ENCODE assay signal across 2 cellular contexts in the genomic region with DNA sequence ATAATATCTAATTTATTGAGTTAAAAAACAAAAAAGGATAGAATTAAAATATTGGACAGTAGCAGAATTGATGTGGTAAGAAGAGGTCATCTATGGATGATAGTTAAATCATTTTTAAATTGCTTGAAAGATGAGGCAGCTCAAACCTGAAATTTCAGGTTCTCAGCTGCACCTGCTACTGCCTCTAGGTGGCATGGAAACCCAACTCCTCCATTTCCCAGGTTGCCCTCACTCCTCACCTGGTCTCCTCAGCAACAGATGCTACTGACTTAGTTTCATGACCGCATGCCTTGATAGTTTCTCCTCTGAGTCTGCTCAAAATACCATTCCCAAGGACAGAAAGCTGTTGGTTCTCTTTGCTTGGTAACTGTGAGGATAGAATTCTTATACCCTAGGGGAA.
TF ChIP-seq lines count a peak whose summit lies in the region.

No MANE protein-coding gene starts in this region.

TF ChIP-seq in SK-N-SH, 30 proteins besides CTCF, POLR2A, EP300 and RAD21 (continued from another document):
- TF ChIP-seq, protein P1, sequence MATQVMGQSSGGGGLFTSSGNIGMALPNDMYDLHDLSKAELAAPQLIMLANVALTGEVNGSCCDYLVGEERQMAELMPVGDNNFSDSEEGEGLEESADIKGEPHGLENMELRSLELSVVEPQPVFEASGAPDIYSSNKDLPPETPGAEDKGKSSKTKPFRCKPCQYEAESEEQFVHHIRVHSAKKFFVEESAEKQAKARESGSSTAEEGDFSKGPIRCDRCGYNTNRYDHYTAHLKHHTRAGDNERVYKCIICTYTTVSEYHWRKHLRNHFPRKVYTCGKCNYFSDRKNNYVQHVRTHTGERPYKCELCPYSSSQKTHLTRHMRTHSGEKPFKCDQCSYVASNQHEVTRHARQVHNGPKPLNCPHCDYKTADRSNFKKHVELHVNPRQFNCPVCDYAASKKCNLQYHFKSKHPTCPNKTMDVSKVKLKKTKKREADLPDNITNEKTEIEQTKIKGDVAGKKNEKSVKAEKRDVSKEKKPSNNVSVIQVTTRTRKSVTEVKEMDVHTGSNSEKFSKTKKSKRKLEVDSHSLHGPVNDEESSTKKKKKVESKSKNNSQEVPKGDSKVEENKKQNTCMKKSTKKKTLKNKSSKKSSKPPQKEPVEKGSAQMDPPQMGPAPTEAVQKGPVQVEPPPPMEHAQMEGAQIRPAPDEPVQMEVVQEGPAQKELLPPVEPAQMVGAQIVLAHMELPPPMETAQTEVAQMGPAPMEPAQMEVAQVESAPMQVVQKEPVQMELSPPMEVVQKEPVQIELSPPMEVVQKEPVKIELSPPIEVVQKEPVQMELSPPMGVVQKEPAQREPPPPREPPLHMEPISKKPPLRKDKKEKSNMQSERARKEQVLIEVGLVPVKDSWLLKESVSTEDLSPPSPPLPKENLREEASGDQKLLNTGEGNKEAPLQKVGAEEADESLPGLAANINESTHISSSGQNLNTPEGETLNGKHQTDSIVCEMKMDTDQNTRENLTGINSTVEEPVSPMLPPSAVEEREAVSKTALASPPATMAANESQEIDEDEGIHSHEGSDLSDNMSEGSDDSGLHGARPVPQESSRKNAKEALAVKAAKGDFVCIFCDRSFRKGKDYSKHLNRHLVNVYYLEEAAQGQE (IDR thresholded peaks at IDR 0.05; ENCODE audit: low read depth, low read length): no peak
- TF ChIP-seq SIN3A (IDR thresholded peaks at IDR 0.05; ENCODE audit: borderline replicate concordance, low read depth, low read length): no peak

TF ChIP-seq in SK-N-SH treated with all-trans-retinoic acid at 6 μM for 48 hours, 23 proteins besides CTCF, POLR2A, EP300 and RAD21 (continued from another document):
- TF ChIP-seq ISL1 (CRISPR knock-in tag; IDR thresholded peaks at IDR 0.05) (no peak), ZFP30 (CRISPR knock-in tag; IDR thresholded peaks at IDR 0.05) (no peak)
